ENCODE assay signal across 21 cellular contexts in genomic region chr13:58906329-58907007, GRCh38.
DNase-seq lines count a peak whose midpoint lies in the region; ATAC-seq and TF ChIP-seq lines count a peak whose summit lies in the region.
"Had no signal": no experiment of that assay in that cellular context is flagged by ENCODE, and none has a peak within 500 bp of the region (broad histone marks: within the 10 kb centered on the region; RNA-seq: fewer than 3 reads in every experiment).

No MANE protein-coding gene starts in this region.

- DNase-seq in GM23338 (ENCODE audit: low spot score) = no peak
- peak; percentile 5 for DNase-seq in NCI-H69 (lab: John Stamatoyannopoulos, UW)
- peak in 7 of 10 donors; percentile 16 to 45 (median 38) for DNase-seq in dorsolateral prefrontal cortex
- no peak for DNase-seq in mesenchymal stem cell
- DNase-seq in GM19238 (ENCODE audit: insufficient read length, low spot score) = no peak
- DNase-seq in AG08395 (ENCODE audit: low spot score) = no peak
- no peak for DNase-seq in NCI-H345 (lab: John Stamatoyannopoulos, UW)
- DNase-seq in substantia nigra (lab: John Stamatoyannopoulos, UW) = no peak
- DNase-seq: COR-L47; GOT3; NCI-H1092; NCI-H1417 treated with DMSO at 0.1 percent for 48 hours; NCI-H1694 treated with DMSO at 0.1 percent for 48 hours; NCI-H2081; NCI-H524; NCI-H774; NK-92 treated with Interleukin-12 subunit alpha and Interleukin-12 subunit beta, amount 100 ng/mL, for 24 hours; RPMI8226; SHP77 treated with DMSO at 0.1 percent for 48 hours had no signal

- no peak overlapping the region for H3K4me3 ChIP-seq in GM23338
- H3K4me3 ChIP-seq in dorsolateral prefrontal cortex = no peak overlapping the region
- H3K4me3 ChIP-seq in mesenchymal stem cell (ENCODE audit: insufficient read depth in 1 of 2, low read depth in 1 of 2, low read length in 2 of 2) = no peak overlapping the region
- H3K4me3 ChIP-seq: A549 had no signal

- H2BK15ac ChIP-seq in mesenchymal stem cell (ENCODE audit: low read depth, poor library complexity, severe bottlenecking) = no peak overlapping the region

- no peak overlapping the region for H3K18ac ChIP-seq in mesenchymal stem cell (ENCODE audit: low read depth in 1 of 2, low read length in 2 of 2)

- no peaks in the 10 kb centered on the region for H3K79me1 ChIP-seq in mesenchymal stem cell (replicated peaks; ENCODE audit: low read length, poor library complexity, severe bottlenecking)

- no peaks in the 10 kb centered on the region for H3K9me2 ChIP-seq in GM23338 (ENCODE audit: insufficient read depth)

- H3K4me2 ChIP-seq in GM23338 (no peak overlapping the region), mesenchymal stem cell (ENCODE audit: low read length, poor library complexity, severe bottlenecking) (no peak overlapping the region)
- H3K4me2 ChIP-seq: A549 had no signal

- H3K4me1 ChIP-seq in GM23338 (ENCODE audit: insufficient read depth) (no peaks in the 10 kb centered on the region), mesenchymal stem cell (ENCODE audit: control insufficient read depth, insufficient read depth, low read depth, low read length) (no peaks in the 10 kb centered on the region)
- H3K4me1 ChIP-seq: A549 had no signal

- H4K8ac ChIP-seq in mesenchymal stem cell (ENCODE audit: low read length) = peak overlapping the region; percentile 19

- TF ChIP-seq CTCF in GM23338 (conservative IDR thresholded peaks at IDR 0.05; ENCODE audit: low read depth in 2 of 2) (no peak), dorsolateral prefrontal cortex (IDR thresholded peaks at IDR 0.05 in 54 of 56, conservative IDR thresholded peaks at IDR 0.05 in 2 of 56; ENCODE audit: low read depth in 1 of 56, partially characterized antibody in 56 of 56) (no peak)

- H3K9ac ChIP-seq in mesenchymal stem cell (ENCODE audit: low read length) = no peak overlapping the region

- peaks cover 6% of the 10 kb centered on the region for H3K9me3 ChIP-seq in mesenchymal stem cell (ENCODE audit: control insufficient read depth, low read length)
- H3K9me3 ChIP-seq: A549 had no signal

- no peaks in the 10 kb centered on the region for H3K27me3 ChIP-seq in GM23338 (ENCODE audit: insufficient read depth)
- peaks cover 0 to 3% (median 0%) of the 10 kb centered on the region in 45 donors for H3K27me3 ChIP-seq in dorsolateral prefrontal cortex
- no peaks in the 10 kb centered on the region for H3K27me3 ChIP-seq in mesenchymal stem cell (ENCODE audit: control insufficient read depth in 1 of 2, insufficient read depth in 1 of 2, low read length in 2 of 2)

- H3K27me3 Mint-ChIP-seq in GM23338 (ENCODE audit: insufficient read depth, low read depth, poor library complexity) = peaks cover 5% of the 10 kb centered on the region
- H3K27me3 Mint-ChIP-seq: CD4-positive, alpha-beta memory T cell had no signal

- H4K20me1 ChIP-seq in GM23338 (replicated peaks; ENCODE audit: insufficient read depth) = no peaks in the 10 kb centered on the region

- H2AFZ ChIP-seq in GM23338 (peak overlapping the region; percentile 53; the same call in 1 of the 2 replicates), mesenchymal stem cell (ENCODE audit: low read depth, low read length) (no peak overlapping the region)

- no peak overlapping the region for H4K91ac ChIP-seq in mesenchymal stem cell (ENCODE audit: low read length)

- no peaks in the 10 kb centered on the region; the same call in 2 of the 3 replicates for H3K36me3 Mint-ChIP-seq in GM23338 (ENCODE audit: low read depth)
- H3K36me3 Mint-ChIP-seq: CD4-positive, alpha-beta memory T cell had no signal

- H3K4me1 Mint-ChIP-seq in GM23338 = no peaks in the 10 kb centered on the region; the same call in 2 of the 3 replicates
- H3K4me1 Mint-ChIP-seq: CD4-positive, alpha-beta memory T cell had no signal

- H3K4ac ChIP-seq in mesenchymal stem cell (ENCODE audit: low read depth in 1 of 2, low read length in 2 of 2) = peak overlapping the region in 1 of 2 experiments; percentile 17

- no peaks in the 10 kb centered on the region for H3K79me2 ChIP-seq in GM23338 (replicated peaks; ENCODE audit: insufficient read depth)

- no peaks in the 10 kb centered on the region for H3K36me3 ChIP-seq in GM23338 (ENCODE audit: insufficient read depth)
- no peaks in the 10 kb centered on the region for H3K36me3 ChIP-seq in mesenchymal stem cell (ENCODE audit: control insufficient read depth in 1 of 2, insufficient read depth in 2 of 2, low read depth in 1 of 2, low read length in 2 of 2)

- H3K27ac Mint-ChIP-seq in GM23338 = no peak overlapping the region
- H3K27ac Mint-ChIP-seq: CD4-positive, alpha-beta memory T cell had no signal

- H3K23ac ChIP-seq in mesenchymal stem cell (ENCODE audit: low read length in 2 of 2) = no peak overlapping the region

- H3K4me3 Mint-ChIP-seq in GM23338 = no peak overlapping the region
- H3K4me3 Mint-ChIP-seq: CD4-positive, alpha-beta memory T cell had no signal

- no peaks in the 10 kb centered on the region for H3K9me3 Mint-ChIP-seq in GM23338

- H2BK12ac ChIP-seq in mesenchymal stem cell (ENCODE audit: low read length in 2 of 2) = no peak overlapping the region

- H3K27ac ChIP-seq in GM23338 (ENCODE audit: low read depth) (no peak overlapping the region), dorsolateral prefrontal cortex (no peak overlapping the region), mesenchymal stem cell (ENCODE audit: low read length, poor library complexity, severe bottlenecking) (no peak overlapping the region), substantia nigra (ENCODE audit: low read depth, low read length, poor library complexity, severe bottlenecking) (no peak overlapping the region)
- H3K27ac ChIP-seq: A549 had no signal

- intact Hi-C loops in dorsolateral prefrontal cortex (cut with DNase I) = loop anchor here in 1 of 2 donors (5.0 kb wide), 1 partner anchor 356 kb away; no protein-coding TSS in a partner anchor

- H2BK5ac ChIP-seq in mesenchymal stem cell (ENCODE audit: low read depth, low read length, poor library complexity, severe bottlenecking) = no peak overlapping the region

- WGBS in mesenchymal stem cell = 98% methylated on average over 3 of the region's 3 CpGs

- H3K14ac ChIP-seq in mesenchymal stem cell (ENCODE audit: low read length in 2 of 2) = no peak overlapping the region

- peak overlapping the region; percentile 80 for H2BK120ac ChIP-seq in mesenchymal stem cell (ENCODE audit: low read depth, low read length)

- peak; percentile 54; the same call in 1 of the 3 replicates for ATAC-seq in GM23338
- ATAC-seq: A549 had no signal

- no peak overlapping the region for H2AK5ac ChIP-seq in mesenchymal stem cell (ENCODE audit: low read length, severe bottlenecking)

- H3F3A ChIP-seq in GM23338 (replicated peaks; ENCODE audit: low read depth) = no peaks in the 10 kb centered on the region

TF ChIP-seq in GM23338, 12 proteins besides CTCF, POLR2A, EP300 and RAD21 (continues in another document):
- TF ChIP-seq REST (IDR thresholded peaks at IDR 0.05; ENCODE audit: unreplicated experiment) (no peak), STAT1 (IDR thresholded peaks at IDR 0.05; ENCODE audit: unreplicated experiment) (no peak), EZH2phosphoT487 (IDR thresholded peaks at IDR 0.05; ENCODE audit: unreplicated experiment) (no peak), JUNB (IDR thresholded peaks at IDR 0.05; ENCODE audit: unreplicated experiment) (no peak), POLR2AphosphoS5 (IDR thresholded peaks at IDR 0.05; ENCODE audit: low read depth) (no peak), CREB1 (CRISPR knock-in tag; IDR thresholded peaks at IDR 0.05; ENCODE audit: low read depth) (no peak), ZNF331 (CRISPR knock-in tag; IDR thresholded peaks at IDR 0.05; ENCODE audit: low read depth) (no peak)

Comparison
In these comparisons a context has a peak if more than half of its experiments do, and no peak if none do; other contexts are left out.
1. DNase-seq: peak in NCI-H69 (single experiment) and dorsolateral prefrontal cortex (7 of 10); none in GM23338 (single experiment), mesenchymal stem cell (single experiment), GM19238 (single experiment), AG08395 (single experiment), NCI-H345 (single experiment) and substantia nigra (0 of 49).